Comparison of ENCODE assay signal across 18 cellular contexts in the genomic region with DNA sequence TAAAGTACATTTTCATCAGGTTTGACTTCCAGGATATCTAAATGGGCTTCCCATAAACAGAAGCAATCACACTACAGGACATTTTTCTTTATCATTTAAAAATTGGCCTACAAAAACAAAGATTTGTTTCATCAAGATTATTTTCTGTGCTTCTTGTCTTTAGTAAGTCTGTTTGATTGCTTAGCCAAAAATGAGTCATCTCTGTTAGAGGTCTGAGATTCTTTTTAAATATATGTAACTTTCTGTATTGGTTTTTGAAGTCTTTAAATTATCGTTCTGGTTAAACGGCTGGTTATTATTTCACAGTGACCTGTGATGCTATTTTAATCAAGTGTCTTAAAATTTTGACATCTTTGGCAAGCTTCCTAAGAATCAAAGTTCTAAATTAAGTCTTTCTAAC.
DNase-seq lines count a peak whose midpoint lies in the region; ATAC-seq, FAIRE-seq and TF ChIP-seq lines count a peak whose summit lies in the region.
"Had no signal": no experiment of that assay in that cellular context is flagged by ENCODE, and none has a peak within 500 bp of the region (broad histone marks: within the 10 kb centered on the region; RNA-seq: fewer than 3 reads in every experiment).

No MANE protein-coding gene starts in this region.

- no peaks in the 10 kb centered on the region for H4K20me1 ChIP-seq in astrocyte (ENCODE audit: insufficient read depth, low read length)
- H4K20me1 ChIP-seq: BLaER1 had no signal

- peaks cover 7% of the 10 kb centered on the region for H3K9me3 ChIP-seq in astrocyte (ENCODE audit: insufficient read depth, low read depth, low read length)

- H3K79me2 ChIP-seq in astrocyte (ENCODE audit: insufficient read depth, low read length): no peaks in the 10 kb centered on the region

- H3K4me3 ChIP-seq in astrocyte (ENCODE audit: insufficient read depth, low read depth, low read length): no peak overlapping the region
- H3K4me3 ChIP-seq in fibroblast of mammary gland (ENCODE audit: control insufficient read depth, low read depth, low read length): no peak overlapping the region
- H3K4me3 ChIP-seq: BLaER1, Peyer's patch had no signal

- H3K27me3 Mint-ChIP-seq in HFFc6 (ENCODE audit: insufficient read depth) (no peaks in the 10 kb centered on the region), astrocyte (ENCODE audit: low read depth, unreplicated experiment) (no peaks in the 10 kb centered on the region)
- H3K27me3 Mint-ChIP-seq in activated CD4-positive, alpha-beta T cell treated with anti-CD3 and anti-CD28 coated beads, Interleukin-2, amount 10 ng/mL, durations not matched to agents 7 days and 5 days: no peaks in the 10 kb centered on the region

- H3K9me3 Mint-ChIP-seq in HFFc6: peaks cover 12% of the 10 kb centered on the region
- H3K9me3 Mint-ChIP-seq in astrocyte (ENCODE audit: unreplicated experiment): no peaks in the 10 kb centered on the region
- peaks cover 4% of the 10 kb centered on the region for H3K9me3 Mint-ChIP-seq in activated CD4-positive, alpha-beta T cell treated with anti-CD3 and anti-CD28 coated beads, Interleukin-2, amount 10 ng/mL, durations not matched to agents 7 days and 5 days
- H3K9me3 Mint-ChIP-seq: H9 had no signal

- H3K36me3 ChIP-seq in astrocyte (ENCODE audit: insufficient read depth, low read length): no peaks in the 10 kb centered on the region
- H3K36me3 ChIP-seq: BLaER1, Peyer's patch had no signal

- DNase-seq in HFFc6 (peak; percentile 13), astrocyte (ENCODE audit: low read depth) (peak; percentile 51), fibroblast of mammary gland (ENCODE audit: low read depth) (peak; percentile 19), retina (no peak)
- no peak for DNase-seq in activated CD4-positive, alpha-beta T cell treated with anti-CD3 and anti-CD28 coated beads, Interleukin-2, amount 10 ng/mL, durations not matched to agents 7 days and 5 days
- DNase-seq: DMS 273 treated with DMSO at 0.1 percent for 48 hours, H9, KBM-7, MM.1S, NCI-H1105, NCI-H1694 treated with DMSO at 0.1 percent for 48 hours, NCI-H446, NCI-H774, Peyer's patch, Right ventricle myocardium superior had no signal

- TF ChIP-seq CTCF in HFFc6 (IDR thresholded peaks at IDR 0.05) (no peak), astrocyte (IDR thresholded peaks at IDR 0.05; ENCODE audit: insufficient read depth, low read depth, low read length) (no peak), fibroblast of mammary gland (conservative IDR thresholded peaks at IDR 0.05; ENCODE audit: control insufficient read depth, insufficient read depth, low read depth, low read length) (no peak)

- no peak overlapping the region for H3K9ac ChIP-seq in astrocyte (ENCODE audit: low read length)
- H3K9ac ChIP-seq: BLaER1 had no signal

- no peak overlapping the region for H3K27ac ChIP-seq in astrocyte (ENCODE audit: low read depth, low read length)
- H3K27ac ChIP-seq: BLaER1, Peyer's patch had no signal

- H3K27me3 ChIP-seq in astrocyte (ENCODE audit: insufficient read depth, low read length): no peaks in the 10 kb centered on the region
- H3K27me3 ChIP-seq: BLaER1, Peyer's patch had no signal

- H3K4me1 Mint-ChIP-seq in HFFc6 (ENCODE audit: low read depth) (peaks cover 26% of the 10 kb centered on the region), astrocyte (ENCODE audit: low read depth, unreplicated experiment) (peaks cover 10% of the 10 kb centered on the region)
- no peaks in the 10 kb centered on the region for H3K4me1 Mint-ChIP-seq in activated CD4-positive, alpha-beta T cell treated with anti-CD3 and anti-CD28 coated beads, Interleukin-2, amount 10 ng/mL, durations not matched to agents 7 days and 5 days

- ATAC-seq in GM18909 (IDR thresholded peaks at IDR 0.05; ENCODE audit: poor library complexity, unreplicated experiment) (no peak), HG03521 (IDR thresholded peaks at IDR 0.05; ENCODE audit: unreplicated experiment) (no peak)

- FAIRE-seq in astrocyte (lab: Jason Lieb, UNC): no peak

- peaks cover 7% of the 10 kb centered on the region for H3K36me3 Mint-ChIP-seq in HFFc6 (ENCODE audit: low read depth)
- no peaks in the 10 kb centered on the region for H3K36me3 Mint-ChIP-seq in astrocyte (ENCODE audit: low read depth, unreplicated experiment)
- H3K36me3 Mint-ChIP-seq in activated CD4-positive, alpha-beta T cell treated with anti-CD3 and anti-CD28 coated beads, Interleukin-2, amount 10 ng/mL, durations not matched to agents 7 days and 5 days (ENCODE audit: low read depth): no peaks in the 10 kb centered on the region

- CTCF ChIA-PET in activated CD4-positive, alpha-beta T cell treated with anti-CD3 and anti-CD28 coated beads, Interleukin-2, amount 10 ng/mL, durations not matched to agents 7 days and 5 days (lab: Charles Lee): no interaction called here

- H3K4me2 ChIP-seq in astrocyte (ENCODE audit: low read length): no peak overlapping the region
- H3K4me2 ChIP-seq: BLaER1 had no signal

- POLR2A ChIA-PET in activated CD4-positive, alpha-beta T cell treated with anti-CD3 and anti-CD28 coated beads, Interleukin-2, amount 10 ng/mL, durations not matched to agents 7 days and 5 days (lab: Charles Lee): no interaction called here

- H3K4me3 Mint-ChIP-seq in HFFc6: no peak overlapping the region
- H3K4me3 Mint-ChIP-seq in astrocyte (ENCODE audit: unreplicated experiment): no peak overlapping the region
- no peak overlapping the region for H3K4me3 Mint-ChIP-seq in activated CD4-positive, alpha-beta T cell treated with anti-CD3 and anti-CD28 coated beads, Interleukin-2, amount 10 ng/mL, durations not matched to agents 7 days and 5 days
- H3K4me3 Mint-ChIP-seq: H9 had no signal

- H2AFZ ChIP-seq in astrocyte (ENCODE audit: low read depth, low read length): no peak overlapping the region

- no peaks in the 10 kb centered on the region for H3K4me1 ChIP-seq in astrocyte (ENCODE audit: insufficient read depth, low read length)
- H3K4me1 ChIP-seq: BLaER1, Peyer's patch had no signal

- H3K27ac Mint-ChIP-seq in HFFc6 (peak overlapping the region; percentile 58), astrocyte (ENCODE audit: unreplicated experiment) (peak overlapping the region; percentile 93)
- no peak overlapping the region for H3K27ac Mint-ChIP-seq in activated CD4-positive, alpha-beta T cell treated with anti-CD3 and anti-CD28 coated beads, Interleukin-2, amount 10 ng/mL, durations not matched to agents 7 days and 5 days
- H3K27ac Mint-ChIP-seq: H9 had no signal

Comparison
In these comparisons a context has a peak if more than half of its experiments do, and no peak if none do; other contexts are left out.
1. DNase-seq: peak in HFFc6 (single experiment), astrocyte (single experiment) and fibroblast of mammary gland (single experiment); none in activated CD4-positive, alpha-beta T cell treated with anti-CD3 and anti-CD28 coated beads, Interleukin-2, amount 10 ng/mL, durations not matched to agents 7 days and 5 days (single experiment) and retina (single experiment).